In genomic region chr2:31980674-31981356, GRCh38 we compare ENCODE assay signal across 8 cellular contexts. TPM values are rescaled to one million over a fixed set of nuclear protein-coding genes. Genes with fewer than 3 reads are reported as not detected.
DNase-seq lines count a peak whose midpoint lies in the region; ATAC-seq and TF ChIP-seq lines count a peak whose summit lies in the region.

No MANE protein-coding gene starts in this region.

- peak; percentile 17 for TF ChIP-seq CTCF in brain microvascular endothelial cell (IDR thresholded peaks at IDR 0.05; ENCODE audit: low read depth, low read length, missing control alignments)

- no peaks in the 10 kb centered on the region for H3K9me2 ChIP-seq in Karpas-422 (replicated peaks; ENCODE audit: insufficient read depth, low read length)

- peak overlapping the region; percentile 47 for H3K27ac ChIP-seq in Karpas-422 (ENCODE audit: low read length)
- no peak overlapping the region for H3K27ac ChIP-seq in brain microvascular endothelial cell
- no peak overlapping the region for H3K27ac ChIP-seq in naive thymus-derived CD4-positive, alpha-beta T cell (ENCODE audit: low read depth, low read length)

- no peak overlapping the region for H3K4me3 Mint-ChIP-seq in activated T-cell treated with anti-CD3 and anti-CD28 coated beads, Interleukin-2, amount 50 U/mL, for 24 hours
- peak overlapping the region in 8 of 10 donors; percentile 4 to 52 (median 14) for H3K4me3 Mint-ChIP-seq in naive thymus-derived CD4-positive, alpha-beta T cell

- H3K79me2 ChIP-seq in Karpas-422 (ENCODE audit: low read length): peaks cover 99% of the 10 kb centered on the region

- ATAC-seq in naive thymus-derived CD4-positive, alpha-beta T cell: peak; percentile 94

- peak overlapping the region; percentile 27 for H3K27ac Mint-ChIP-seq in activated T-cell treated with anti-CD3 and anti-CD28 coated beads, Interleukin-2, amount 50 U/mL, for 24 hours
- peak overlapping the region in 7 of 9 donors; percentile 8 to 80 (median 40) for H3K27ac Mint-ChIP-seq in naive thymus-derived CD4-positive, alpha-beta T cell

- no peak overlapping the region for H3K4me3 ChIP-seq in H7 (ENCODE audit: insufficient read depth, low read depth, low read length)
- H3K4me3 ChIP-seq in Karpas-422 (ENCODE audit: low read length): no peak overlapping the region
- no peak overlapping the region for H3K4me3 ChIP-seq in brain microvascular endothelial cell (ENCODE audit: low read depth, low read length)
- H3K4me3 ChIP-seq in naive thymus-derived CD4-positive, alpha-beta T cell (ENCODE audit: low read length): no peak overlapping the region

- peak overlapping the region; percentile 5 for H3K4me2 ChIP-seq in Karpas-422 (ENCODE audit: low read depth, low read length, poor library complexity, severe bottlenecking)

- no peak overlapping the region for H3K9ac ChIP-seq in Karpas-422 (ENCODE audit: low read length)

- H3K4me1 ChIP-seq in Karpas-422 (ENCODE audit: low read length): peaks cover 29% of the 10 kb centered on the region
- H3K4me1 ChIP-seq in naive thymus-derived CD4-positive, alpha-beta T cell (ENCODE audit: control insufficient read depth in 2 of 2, insufficient read depth in 2 of 2, low read length in 2 of 2): peaks cover 0 to 8% of the 10 kb centered on the region in 2 donors

- DNase-seq in activated T-cell treated with anti-CD3 and anti-CD28 coated beads, Interleukin-2, amount 50 U/mL, for 24 hours: no peak
- no peak for DNase-seq in activated T-cell treated with anti-CD3 and anti-CD28 coated beads, Interleukin-2, amount 50 U/mL, for 48 hours
- peak; percentile 49 for DNase-seq in H7
- DNase-seq in Karpas-422: peak; percentile 79
- DNase-seq in brain microvascular endothelial cell: peak; percentile 41
- peak in 4 of 9 donors; percentile 16 to 28 (median 19) for DNase-seq in naive thymus-derived CD4-positive, alpha-beta T cell
- no peak for DNase-seq in GOT3 (lab: John Stamatoyannopoulos, UW)
- no peak for DNase-seq in NCI-H1694 treated with DMSO at 0.1 percent for 48 hours (lab: John Stamatoyannopoulos, UW)

- in situ Hi-C loops in brain microvascular endothelial cell (cut with HindIII; ENCODE audit: low pct_ligation_motif_present, low sequenced_read_pairs): no loop called here

- H2AFZ ChIP-seq in Karpas-422 (ENCODE audit: low read length): no peak overlapping the region

- H3K36me3 Mint-ChIP-seq in activated T-cell treated with anti-CD3 and anti-CD28 coated beads, Interleukin-2, amount 50 U/mL, for 24 hours (ENCODE audit: low read depth): peaks cover 23% of the 10 kb centered on the region
- peaks cover 0 to 19% (median 11%) of the 10 kb centered on the region in 5 donors for H3K36me3 Mint-ChIP-seq in naive thymus-derived CD4-positive, alpha-beta T cell

- intact Hi-C loops in naive thymus-derived CD4-positive, alpha-beta T cell (cut with micrococcal nuclease): loop anchor here in 1 of 2 donors (2.0 kb wide), 1 partner anchor 28 kb away; no protein-coding TSS in a partner anchor

- CTCF ChIA-PET in naive thymus-derived CD4-positive, alpha-beta T cell (lab: Charles Lee): no interaction called here

- no peaks in the 10 kb centered on the region; the same call in 1 of the 2 replicates for H3K9me3 ChIP-seq in Karpas-422 (ENCODE audit: low read length)
- H3K9me3 ChIP-seq in naive thymus-derived CD4-positive, alpha-beta T cell (ENCODE audit: control insufficient read depth in 2 of 3, low read length in 3 of 3): no peaks in the 10 kb centered on the region

- peaks cover 2% of the 10 kb centered on the region for H3K9me3 Mint-ChIP-seq in activated T-cell treated with anti-CD3 and anti-CD28 coated beads, Interleukin-2, amount 50 U/mL, for 24 hours
- H3K9me3 Mint-ChIP-seq in naive thymus-derived CD4-positive, alpha-beta T cell: peaks cover 0 to 3% (median 0%) of the 10 kb centered on the region in 11 donors

- H3K36me3 ChIP-seq in H7 (replicated peaks; ENCODE audit: control insufficient read depth, insufficient read depth, low read length) (no peaks in the 10 kb centered on the region), Karpas-422 (ENCODE audit: insufficient read depth, low read length) (0 out of 2 replicates have a peak, but pooled peaks cover 8% of the 10 kb centered on the region), brain microvascular endothelial cell (replicated peaks) (no peaks in the 10 kb centered on the region)
- H3K36me3 ChIP-seq in naive thymus-derived CD4-positive, alpha-beta T cell (ENCODE audit: control insufficient read depth in 2 of 3, insufficient read depth in 3 of 3, low read length in 3 of 3): no peaks in the 10 kb centered on the region

- peaks cover 9% of the 10 kb centered on the region for H4K20me1 ChIP-seq in Karpas-422 (ENCODE audit: insufficient read depth, low read depth, low read length)

- H3K27me3 ChIP-seq in H7 (ENCODE audit: control insufficient read depth, insufficient read depth, low read length) (no peaks in the 10 kb centered on the region), Karpas-422 (ENCODE audit: low read length) (no peaks in the 10 kb centered on the region), brain microvascular endothelial cell (replicated peaks) (no peaks in the 10 kb centered on the region)
- H3K27me3 ChIP-seq in naive thymus-derived CD4-positive, alpha-beta T cell (ENCODE audit: control insufficient read depth in 2 of 2, insufficient read depth in 2 of 2, low read length in 2 of 2): no peaks in the 10 kb centered on the region

- no peaks in the 10 kb centered on the region for H3K27me3 Mint-ChIP-seq in activated T-cell treated with anti-CD3 and anti-CD28 coated beads, Interleukin-2, amount 50 U/mL, for 24 hours
- no peaks in the 10 kb centered on the region for H3K27me3 Mint-ChIP-seq in naive thymus-derived CD4-positive, alpha-beta T cell

- POLR2A ChIA-PET in naive thymus-derived CD4-positive, alpha-beta T cell (lab: Charles Lee): no interaction called here

- H3K4me1 Mint-ChIP-seq in activated T-cell treated with anti-CD3 and anti-CD28 coated beads, Interleukin-2, amount 50 U/mL, for 24 hours (ENCODE audit: low read depth): peaks cover 34% of the 10 kb centered on the region
- peaks cover 19 to 44% (median 34%) of the 10 kb centered on the region in 7 donors for H3K4me1 Mint-ChIP-seq in naive thymus-derived CD4-positive, alpha-beta T cell

RNA-seq across cellular contexts. Expression of gene MEMO1, which starts 30.0 kb away (rescaled TPM):
- 48.6 and 54.2 TPM in 2 replicates for total RNA-seq in H7 (2014; rRNA removed; shearing (Covaris generic))
- total RNA-seq in Karpas-422 (2014; rRNA removed; shearing (Covaris generic); ENCODE audit: low replicate concordance): 56.8 and 62.9 TPM in 2 replicates
- total RNA-seq in naive thymus-derived CD4-positive, alpha-beta T cell: 10 to 100 TPM; 44.5 to 49.2 (median 47.9) TPM
- polyA plus RNA-seq in naive thymus-derived CD4-positive, alpha-beta T cell: 10 to 100 TPM; 18.7 to 27.8 TPM

RNA-seq across cellular contexts. Expression of gene DPY30, which starts 58.8 kb away (rescaled TPM):
- total RNA-seq in H7 (2014; rRNA removed; shearing (Covaris generic)): 86.0 and 122 TPM in 2 replicates
- 67.5 and 88.3 TPM in 2 replicates for total RNA-seq in Karpas-422 (2014; rRNA removed; shearing (Covaris generic); ENCODE audit: low replicate concordance)
- total RNA-seq in naive thymus-derived CD4-positive, alpha-beta T cell: 10 to 100 TPM; 21.4 to 61.9 (median 45.6) TPM
- polyA plus RNA-seq in naive thymus-derived CD4-positive, alpha-beta T cell: 100 to 1,000 TPM; 150 to 169 TPM

Comparison
In these comparisons a context has a peak if more than half of its experiments do, and no peak if none do; other contexts are left out.
1. DNase-seq: peak in H7 (single experiment), Karpas-422 (single experiment) and brain microvascular endothelial cell (single experiment); none in activated T-cell treated with anti-CD3 and anti-CD28 coated beads, Interleukin-2, amount 50 U/mL, for 24 hours (single experiment), activated T-cell treated with anti-CD3 and anti-CD28 coated beads, Interleukin-2, amount 50 U/mL, for 48 hours (0 of 2), GOT3 (single experiment) and NCI-H1694 treated with DMSO at 0.1 percent for 48 hours (single experiment).